7 cellular contexts compared by ENCODE assay signal in the genomic region with DNA sequence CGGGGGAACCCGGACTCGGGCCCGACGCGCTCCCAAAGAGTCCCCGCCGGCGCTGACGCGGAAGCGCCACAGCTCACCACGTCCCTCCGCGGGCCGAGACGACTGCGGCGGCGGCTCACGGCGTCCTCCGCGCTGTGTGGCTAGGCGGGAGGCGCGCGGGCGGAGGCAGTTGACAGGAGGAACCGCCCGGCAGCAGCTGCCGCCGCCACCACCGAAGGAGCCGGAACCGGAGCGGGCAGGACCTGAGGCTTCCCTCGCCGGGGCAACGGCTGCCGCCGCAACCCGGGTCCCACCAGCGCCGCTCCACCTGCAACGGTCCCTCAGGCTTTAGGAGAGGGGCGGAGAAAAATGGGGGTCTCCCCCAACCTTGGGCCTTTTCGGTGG. TPM values are rescaled to one million over a fixed set of nuclear protein-coding genes. Genes with fewer than 3 reads are reported as not detected.
DNase-seq lines count a peak whose midpoint lies in the region; TF ChIP-seq lines count a peak whose summit lies in the region.

No MANE protein-coding gene starts in this region.

- peaks cover 0 to 19% (median 0%) of the 10 kb centered on the region in 3 experiments; a peak in 3 of 7 replicates for H3K36me3 Mint-ChIP-seq in H9 (ENCODE audit: insufficient read depth in 1 of 3, low read depth in 3 of 3)
- peaks cover 32% of the 10 kb centered on the region for H3K36me3 Mint-ChIP-seq in endothelial cell (ENCODE audit: low read depth, unreplicated experiment)

- DNase-seq in H9 (no peak), NCI-H146 (lab: John Stamatoyannopoulos, UW) (peak; percentile 53), endothelial cell (ENCODE audit: low spot score) (peak; percentile 65)
- peak; percentile 69 for DNase-seq in activated CD8-positive, alpha-beta memory T cell treated with anti-CD3 and anti-CD28 coated beads, Interleukin-2, amount 50 U/mL, for 4 hours
- DNase-seq in stimulated activated CD8-positive, alpha-beta memory T cell treated with anti-CD3 and anti-CD28 coated beads, Interleukin-7, amount 100 ng/mL, for 1 hour (ENCODE audit: low read depth in 2 of 2) = peak; percentile 17 to 28

- no peaks in the 10 kb centered on the region; the same call in 1 of the 2 replicates for H3K79me2 ChIP-seq in H9 (ENCODE audit: insufficient read depth, low read length)

- H4K8ac ChIP-seq in H9 (replicated peaks; ENCODE audit: insufficient read length, low read depth, low read length) = no peak overlapping the region

- H2BK15ac ChIP-seq in H9 (ENCODE audit: low read depth, low read length) = no peak overlapping the region

- H4K91ac ChIP-seq in H9 (ENCODE audit: insufficient read length, low read depth, low read length) = no peak overlapping the region

- peak overlapping the region; percentile 87 for H3K4me2 ChIP-seq in H9 (ENCODE audit: insufficient read depth, insufficient read length, low read length)

- peaks cover 11% of the 10 kb centered on the region for H3K23me2 ChIP-seq in H9 (ENCODE audit: insufficient read length, low read depth, low read length, poor library complexity, severe bottlenecking)

- no peak overlapping the region for H4K5ac ChIP-seq in H9 (ENCODE audit: insufficient read length, low read depth, low read length)

- H3K4me3 ChIP-seq in GM12875 (ENCODE audit: low read depth, low read length) (peak overlapping the region; percentile 72), mucosa of rectum (ENCODE audit: low read length in 2 of 2) (peak overlapping the region; percentile 84 to 92)

- H3K14ac ChIP-seq in H9 (ENCODE audit: insufficient read depth, low read length) = no peak overlapping the region

- no peak overlapping the region for H3K18ac ChIP-seq in H9 (ENCODE audit: insufficient read length, low read depth, low read length)

- H2BK20ac ChIP-seq in H9 (ENCODE audit: low read depth, low read length, poor library complexity, severe bottlenecking) = no peak overlapping the region

- no CpG with 5 or more reads among the region's 48 CpGs for WGBS in H9 (ENCODE audit: extremely low coverage, insufficient read length, low lambda C conversion rate)

- no peak overlapping the region for H3K4ac ChIP-seq in H9 (ENCODE audit: low read depth, low read length)

- H2BK12ac ChIP-seq in H9 (ENCODE audit: insufficient read length, low read depth, low read length) = no peak overlapping the region

- H4K20me1 ChIP-seq in H9 (ENCODE audit: control insufficient read depth, insufficient read depth, insufficient read length) = no peaks in the 10 kb centered on the region

- H3K36me3 ChIP-seq in mucosa of rectum (ENCODE audit: control insufficient read depth in 2 of 2, insufficient read depth in 2 of 2, low read length in 2 of 2) = peaks cover 8 to 11% of the 10 kb centered on the region in 2 donors

- no peak overlapping the region for H2BK120ac ChIP-seq in H9 (ENCODE audit: low read depth, low read length, poor library complexity, severe bottlenecking)

- H3K56ac ChIP-seq in H9 (ENCODE audit: insufficient read length, low read depth, low read length) = no peak overlapping the region

- no peak for TF ChIP-seq CTCF in GM12875 (IDR thresholded peaks at IDR 0.05; ENCODE audit: borderline replicate concordance, insufficient read depth, low read depth, low read length)
- TF ChIP-seq CTCF in H9 (conservative IDR thresholded peaks at IDR 0.05) = no peak
- TF ChIP-seq CTCF in endothelial cell (IDR thresholded peaks at IDR 0.05; ENCODE audit: unreplicated experiment) = no peak

- H3K4me3 Mint-ChIP-seq in H9 (peak overlapping the region; percentile 86 to 89), endothelial cell (ENCODE audit: unreplicated experiment) (peak overlapping the region; percentile 95)

- H3K27me3 Mint-ChIP-seq in H9 (ENCODE audit: low read depth) (peaks cover 44% of the 10 kb centered on the region), endothelial cell (ENCODE audit: unreplicated experiment) (peaks cover 5% of the 10 kb centered on the region)

- no peak overlapping the region for H2AK5ac ChIP-seq in H9 (ENCODE audit: insufficient read length, low read length)

- H3K9ac ChIP-seq in H9 (ENCODE audit: extremely low read depth, insufficient read length, low read length) (no peak overlapping the region), mucosa of rectum (ENCODE audit: low read depth in 1 of 2, low read length in 2 of 2) (peak overlapping the region; percentile 79 to 94)

- peaks cover 4 to 16% of the 10 kb centered on the region in 2 experiments; a peak in 3 of 4 replicates for H3K4me1 Mint-ChIP-seq in H9
- peaks cover 21% of the 10 kb centered on the region for H3K4me1 Mint-ChIP-seq in endothelial cell (ENCODE audit: unreplicated experiment)

- no peak overlapping the region for H3T11ph ChIP-seq in H9 (ENCODE audit: low read length)

- no peak overlapping the region for H3K27ac Mint-ChIP-seq in H9
- peak overlapping the region; percentile 67 for H3K27ac Mint-ChIP-seq in endothelial cell (ENCODE audit: unreplicated experiment)

- H2BK5ac ChIP-seq in H9 (ENCODE audit: insufficient read length, low read length) = no peak overlapping the region

- H2AFZ ChIP-seq in H9 (ENCODE audit: low read length) = no peak overlapping the region

- no peaks in the 10 kb centered on the region for H3K79me1 ChIP-seq in H9 (ENCODE audit: insufficient read depth, low read depth, low read length, poor library complexity, severe bottlenecking)

- H3K23ac ChIP-seq in H9 (ENCODE audit: insufficient read length, low read depth, low read length) = no peak overlapping the region

- H3K9me3 ChIP-seq in H9 (ENCODE audit: control insufficient read depth, low read depth, low read length) = no peaks in the 10 kb centered on the region
- H3K9me3 ChIP-seq in mucosa of rectum (ENCODE audit: control insufficient read depth in 2 of 2, low read length in 2 of 2) = no peaks in the 10 kb centered on the region

- H3K9me3 Mint-ChIP-seq in H9 = no peaks in the 10 kb centered on the region; a peak in 2 of 5 replicates
- no peaks in the 10 kb centered on the region for H3K9me3 Mint-ChIP-seq in endothelial cell (ENCODE audit: unreplicated experiment)

- H3K27ac ChIP-seq in H9 (ENCODE audit: insufficient read length, low read depth, low read length) (no peak overlapping the region), mucosa of rectum (ENCODE audit: low read depth in 2 of 2, low read length in 2 of 2) (peak overlapping the region; percentile 94 to 99)

- H3K27me3 ChIP-seq in H9 (ENCODE audit: insufficient read depth, low read length) = peaks cover 5% of the 10 kb centered on the region; the same call in 1 of the 2 replicates
- H3K27me3 ChIP-seq in mucosa of rectum (ENCODE audit: control insufficient read depth in 2 of 2, insufficient read depth in 2 of 2, low read length in 2 of 2) = no peaks in the 10 kb centered on the region

- H3K4me1 ChIP-seq in H9 (ENCODE audit: insufficient read depth, low read length) = no peaks in the 10 kb centered on the region
- H3K4me1 ChIP-seq in mucosa of rectum (ENCODE audit: control insufficient read depth in 2 of 2, insufficient read depth in 2 of 2, low read length in 2 of 2) = peaks cover 8 to 19% of the 10 kb centered on the region in 2 donors

RNA-seq across cellular contexts. Expression of gene ZNF800, which starts 0.3 kb away (rescaled TPM):
- total RNA-seq in H9 (2021) (9.7 and 11.0 TPM in 2 replicates), endothelial cell (ENCODE audit: unreplicated experiment) (29.4 TPM)
